Comparison of ENCODE assay signal across 8 cellular contexts in genomic region chr11:27505781-27506180, GRCh38. TPM values are rescaled to one million over a fixed set of nuclear protein-coding genes. Genes with fewer than 3 reads are reported as not detected.
DNase-seq lines count a peak whose midpoint lies in the region; ATAC-seq and TF ChIP-seq lines count a peak whose summit lies in the region.

No MANE protein-coding gene starts in this region.

- H3K36me3 ChIP-seq in Panc1 (ENCODE audit: control insufficient read depth, insufficient read depth, low read length) (peaks cover 15% of the 10 kb centered on the region), esophagus squamous epithelium (peaks cover 0 to 14% (median 3%) of the 10 kb centered on the region in 3 donors), rectal smooth muscle tissue (ENCODE audit: control insufficient read depth, insufficient read depth, low read length) (peaks cover 1% of the 10 kb centered on the region)

- peaks cover 11 to 17% of the 10 kb centered on the region in 2 donors for H3K36me3 Mint-ChIP-seq in CD14-positive monocyte

- no peaks in the 10 kb centered on the region for H3K9me3 ChIP-seq in Panc1 (ENCODE audit: control insufficient read depth, insufficient read depth, low read depth, low read length)
- H3K9me3 ChIP-seq in esophagus squamous epithelium: no peaks in the 10 kb centered on the region

- peak overlapping the region; percentile 99 to 100 for H3K4me3 Mint-ChIP-seq in CD14-positive monocyte

- no peaks in the 10 kb centered on the region for H3K27me3 ChIP-seq in Panc1 (ENCODE audit: control insufficient read depth, insufficient read depth, low read length)
- H3K27me3 ChIP-seq in esophagus squamous epithelium: no peaks in the 10 kb centered on the region
- no peaks in the 10 kb centered on the region for H3K27me3 ChIP-seq in rectal smooth muscle tissue (ENCODE audit: control insufficient read depth, insufficient read depth, low read length)

- no TSS peak for BruUV-seq in Panc1 (replicated peaks; lab: Mats Ljungman, UMichigan)

- H3K27me3 Mint-ChIP-seq in CD14-positive monocyte (ENCODE audit: low read depth in 3 of 3): peaks cover 0 to 1% (median 0%) of the 10 kb centered on the region in 3 donors

- H3K4me3 ChIP-seq in Panc1 (ENCODE audit: low read depth in 2 of 2, low read length in 2 of 2): peak overlapping the region; percentile 71 to 90
- peak overlapping the region; percentile 77 to 81 (median 79) for H3K4me3 ChIP-seq in esophagus squamous epithelium
- peak overlapping the region; percentile 100 for H3K4me3 ChIP-seq in rectal smooth muscle tissue (ENCODE audit: low read length)

- DNase-seq in CD14-positive monocyte (ENCODE audit: low spot score): no peak
- DNase-seq in Panc1 (ENCODE audit: low read depth, low spot score): no peak
- DNase-seq in esophagus squamous epithelium (lab: John Stamatoyannopoulos, UW): no peak
- no peak for DNase-seq in sciatic nerve (ENCODE audit: low spot score)
- DNase-seq in islet precursor cell: no peak
- no peak for DNase-seq in dermis blood vessel endothelial cell

- CTCF ChIA-PET in Panc1 (lab: Charles Lee): no interaction called here

- ATAC-seq in GM21786 (IDR thresholded peaks at IDR 0.05; ENCODE audit: unreplicated experiment) (peak; percentile 2), Panc1 (no peak), sciatic nerve (no peak)

- peak overlapping the region; percentile 28 for H3K9ac ChIP-seq in rectal smooth muscle tissue (ENCODE audit: low read length)

- in situ Hi-C loops in Panc1 (cut with HindIII; ENCODE audit: low pct_unique_long_range_greater_than_20kb, low sequenced_read_pairs): no loop called here

- TF ChIP-seq CTCF in CD14-positive monocyte (IDR thresholded peaks at IDR 0.05): no peak
- TF ChIP-seq CTCF in Panc1 (IDR thresholded peaks at IDR 0.05): no peak
- TF ChIP-seq CTCF in esophagus squamous epithelium (IDR thresholded peaks at IDR 0.05): no peak

- H3K4me1 ChIP-seq in Panc1 (ENCODE audit: control insufficient read depth, insufficient read depth, low read length) (peaks cover 13% of the 10 kb centered on the region; the same call in 1 of the 2 replicates), esophagus squamous epithelium (peaks cover 15 to 55% (median 37%) of the 10 kb centered on the region in 3 donors), rectal smooth muscle tissue (ENCODE audit: control insufficient read depth, insufficient read depth, low read length) (peaks cover 5% of the 10 kb centered on the region)

- POLR2A ChIA-PET in Panc1 (lab: Charles Lee): no interaction called here

- no peak for TF ChIP-seq POLR2A in esophagus squamous epithelium (IDR thresholded peaks at IDR 0.05)

- H3K27ac ChIP-seq in Panc1 (ENCODE audit: low read length): peak overlapping the region; percentile 98
- peak overlapping the region; percentile 92 to 96 (median 94) for H3K27ac ChIP-seq in esophagus squamous epithelium
- H3K27ac ChIP-seq in rectal smooth muscle tissue (ENCODE audit: low read depth, low read length): peak overlapping the region; percentile 97

- peaks cover 28% of the 10 kb centered on the region for H3K4me1 Mint-ChIP-seq in CD14-positive monocyte

- peaks cover 0 to 6% (median 0%) of the 10 kb centered on the region in 7 donors for H3K9me3 Mint-ChIP-seq in CD14-positive monocyte

- H3K27ac Mint-ChIP-seq in CD14-positive monocyte: peak overlapping the region; percentile 97 to 99 (median 99)

- 4 to 6% methylated on average over 5 of the region's 5 CpGs for WGBS in esophagus squamous epithelium, 2 donors

- intact Hi-C loops in CD14-positive monocyte (cut with micrococcal nuclease) (loop anchor here (5.0 to 10.0 kb wide), 2 partner anchors 33 to 599 kb away; partner anchors contain the start of genes KIF18A (in 2 of the 2), METTL15 (in 2 of the 2) and LGR4 (in 1 of the 2)), Panc1 (cut with micrococcal nuclease; ENCODE audit: unreplicated experiment) (no loop called here), esophagus squamous epithelium (cut with DNase I) (no loop called here), sciatic nerve (cut with DNase I) (no loop called here)

RNA-seq across cellular contexts. Expression of gene LIN7C, which starts 0.8 kb away (rescaled TPM):
- polyA plus RNA-seq in CD14-positive monocyte: 10 to 100 TPM; 18.9 to 24.0 TPM
- total RNA-seq in Panc1 (2021; ENCODE audit: unreplicated experiment): 44.2 TPM
- 4.6 TPM for polyA plus RNA-seq in Panc1 (2012; ENCODE audit: insufficient read length)
- 10 to 100 TPM; 30.4 to 50.3 (median 47.3) TPM for total RNA-seq in esophagus squamous epithelium
- 40.8 TPM for total RNA-seq in sciatic nerve
- 38.9 and 44.4 TPM in 2 replicates for total RNA-seq in dermis blood vessel endothelial cell

RNA-seq across cellular contexts. Expression of gene LGR4, which starts 33.2 kb away (rescaled TPM):
- under 1 TPM; 0.72 to 0.92 TPM for polyA plus RNA-seq in CD14-positive monocyte
- 61.8 TPM for total RNA-seq in Panc1 (2021; ENCODE audit: unreplicated experiment)
- polyA plus RNA-seq in Panc1 (2012; ENCODE audit: insufficient read length): 71.4 TPM
- 10 to 100 TPM; 22.3 to 45.6 (median 35.1) TPM for total RNA-seq in esophagus squamous epithelium
- 16.8 TPM for total RNA-seq in sciatic nerve
- total RNA-seq in dermis blood vessel endothelial cell: 1.9 and 3.6 TPM in 2 replicates

Comparison
In these comparisons a context has a peak if more than half of its experiments do, and no peak if none do; other contexts are left out.
1. intact Hi-C loops: an anchor here in CD14-positive monocyte (5.0 to 10.0 kb wide); none called in Panc1, esophagus squamous epithelium and sciatic nerve.